In the genomic region with DNA sequence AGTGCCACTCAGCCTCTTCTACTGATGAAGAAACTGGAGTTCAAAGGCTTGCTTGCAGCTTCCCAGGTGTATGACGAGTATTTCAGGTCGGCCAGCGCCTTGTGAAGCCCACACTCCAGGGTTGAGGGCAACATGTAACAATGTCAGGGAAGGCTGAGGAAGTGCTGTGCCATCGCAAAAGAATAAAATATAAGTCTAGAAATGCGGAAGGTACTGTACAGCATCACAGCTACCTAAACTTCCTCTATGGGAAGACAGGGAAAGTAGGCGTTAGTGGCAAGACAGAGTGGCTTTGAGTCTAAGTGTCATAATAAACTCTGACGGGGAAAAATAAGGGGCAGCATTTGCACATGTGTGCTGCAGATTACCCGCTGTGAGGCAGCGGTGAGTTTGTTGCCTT, we compare ENCODE assay signal across 22 cellular contexts. TPM values are rescaled to one million over a fixed set of nuclear protein-coding genes. Genes with fewer than 3 reads are reported as not detected.
"Had no signal": no experiment of that assay in that cellular context is flagged by ENCODE, and none has a peak within 500 bp of the region (broad histone marks: within the 10 kb centered on the region; RNA-seq: fewer than 3 reads in every experiment).

No MANE protein-coding gene starts in this region.

- H3K36me3 ChIP-seq: colonic mucosa, neural progenitor cell, pancreas, tibial artery had no signal

- H3K4me3 ChIP-seq: colonic mucosa, lung, neural progenitor cell, pancreas, tibial artery had no signal

- H3K9ac ChIP-seq: neural progenitor cell had no signal

- H3K9me3 Mint-ChIP-seq: immature natural killer cell; natural killer cell treated with Interleukin-12 subunit alpha and Interleukin-12 subunit beta and Interleukin-15 and Interleukin-18, amount 100 ng/mL, for 72 hours; neural progenitor cell; stimulated activated effector memory CD8-positive, alpha-beta T cell treated with anti-CD3 and anti-CD28 coated beads, Interleukin-12 subunit alpha, Interleukin-12 subunit beta, amount 100 ng/mL, for 72 hours had no signal

- H3K4me2 ChIP-seq: neural progenitor cell had no signal

- H3K4me1 ChIP-seq: colonic mucosa, neural progenitor cell had no signal

- H3K36me3 Mint-ChIP-seq: natural killer cell treated with Interleukin-12 subunit alpha and Interleukin-12 subunit beta and Interleukin-15 and Interleukin-18, amount 100 ng/mL, for 72 hours; stimulated activated effector memory CD8-positive, alpha-beta T cell treated with anti-CD3 and anti-CD28 coated beads, Interleukin-12 subunit alpha, Interleukin-12 subunit beta, amount 100 ng/mL, for 72 hours had no signal

- H3K27ac Mint-ChIP-seq: natural killer cell treated with Interleukin-12 subunit alpha and Interleukin-12 subunit beta and Interleukin-15 and Interleukin-18, amount 100 ng/mL, for 72 hours; neural progenitor cell; progenitor cell of endocrine pancreas; stimulated activated effector memory CD8-positive, alpha-beta T cell treated with anti-CD3 and anti-CD28 coated beads, Interleukin-12 subunit alpha, Interleukin-12 subunit beta, amount 100 ng/mL, for 72 hours had no signal

- H3K27me3 ChIP-seq: colonic mucosa, foreskin keratinocyte, neural progenitor cell, pancreas, tibial artery had no signal

- H3K27ac ChIP-seq: colonic mucosa, foreskin keratinocyte, neural progenitor cell, pancreas, tibial artery had no signal

- H3K9me3 ChIP-seq: colonic mucosa, pancreas, tibial artery had no signal

- H3K27me3 Mint-ChIP-seq: natural killer cell treated with Interleukin-12 subunit alpha and Interleukin-12 subunit beta and Interleukin-15 and Interleukin-18, amount 100 ng/mL, for 72 hours; progenitor cell of endocrine pancreas had no signal

- H3K4me3 Mint-ChIP-seq: immature natural killer cell; natural killer cell treated with Interleukin-12 subunit alpha and Interleukin-12 subunit beta and Interleukin-15 and Interleukin-18, amount 100 ng/mL, for 72 hours; neural progenitor cell; stimulated activated effector memory CD8-positive, alpha-beta T cell treated with anti-CD3 and anti-CD28 coated beads, Interleukin-12 subunit alpha, Interleukin-12 subunit beta, amount 100 ng/mL, for 72 hours had no signal

- DNase-seq: colonic mucosa; dermis blood vessel endothelial cell; erythroblast; foreskin keratinocyte; immature natural killer cell; left cardiac atrium; left ventricle myocardium superior; mesenchymal stem cell; midbrain; occipital lobe; pancreas; right cardiac atrium; small intestine; stimulated activated CD4-positive, alpha-beta T cell treated with anti-CD3 and anti-CD28 coated beads, Interleukin-4, amount 100 ng/mL, for 1 hour; stimulated activated CD8-positive, alpha-beta memory T cell treated with anti-CD3 and anti-CD28 coated beads, Interleukin-4, amount 100 ng/mL, for 48 hours; stimulated activated naive CD8-positive, alpha-beta T cell treated with anti-CD3 and anti-CD28 coated beads, Interleukin-15, Interleukin-2, amounts not matched to agents 100 U/mL and 50 U/mL, for 24 hours; tibial artery had no signal

- ATAC-seq: foreskin keratinocyte; left cardiac atrium; left ventricle myocardium superior; natural killer cell treated with Interleukin-12 subunit alpha and Interleukin-12 subunit beta and Interleukin-15 and Interleukin-18, amount 100 ng/mL, for 72 hours; pancreas; right cardiac atrium; stimulated activated effector memory CD8-positive, alpha-beta T cell treated with anti-CD3 and anti-CD28 coated beads, Interleukin-12 subunit alpha, Interleukin-12 subunit beta, amount 100 ng/mL, for 72 hours; stimulated activated naive CD8-positive, alpha-beta T cell treated with anti-CD3 and anti-CD28 coated beads, Interleukin-15, Interleukin-2, amounts not matched to agents 100 U/mL and 50 U/mL, for 24 hours had no signal

- H2AFZ ChIP-seq: neural progenitor cell had no signal

RNA-seq across cellular contexts. Expression of a gene that starts 50.6 kb away (rescaled TPM):
- total RNA-seq: progenitor cell of endocrine pancreas had no signal
